Comparison of ENCODE assay signal across 10 cellular contexts in the genomic region with DNA sequence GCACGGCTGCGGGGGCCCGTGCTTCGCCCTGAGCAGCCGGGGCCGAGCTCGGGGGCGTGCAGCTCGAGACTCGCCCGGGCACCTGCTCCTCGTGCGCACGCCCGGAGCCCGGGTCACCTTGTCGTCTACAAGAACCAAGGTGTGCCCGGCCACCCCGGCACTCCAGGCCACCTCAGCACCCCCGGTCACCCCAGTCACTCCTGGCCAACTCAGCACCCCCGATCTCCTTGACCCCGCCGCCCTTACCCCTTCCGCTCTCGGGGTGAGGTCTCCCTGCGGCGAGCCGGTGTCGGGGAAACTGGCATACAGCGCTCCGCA. TPM values are rescaled to one million over a fixed set of nuclear protein-coding genes. Genes with fewer than 3 reads are reported as not detected.
DNase-seq lines count a peak whose midpoint lies in the region; ATAC-seq and TF ChIP-seq lines count a peak whose summit lies in the region.
"Had no signal": no experiment of that assay in that cellular context is flagged by ENCODE, and none has a peak within 500 bp of the region (broad histone marks: within the 10 kb centered on the region; RNA-seq: fewer than 3 reads in every experiment).

No MANE protein-coding gene starts in this region.

- H3K27me3 Mint-ChIP-seq in activated CD4-positive, alpha-beta T cell treated with anti-CD3 and anti-CD28 coated beads for 36 hours, result peaks cover 63% of the 10 kb centered on the region

- peaks cover 31 to 53% of the 10 kb centered on the region in 2 donors for H3K27me3 ChIP-seq in stomach smooth muscle (ENCODE audit: control insufficient read depth in 1 of 2, insufficient read depth in 2 of 2, low read length in 2 of 2)

- peak; percentile 10 for DNase-seq in activated CD4-positive, alpha-beta T cell treated with anti-CD3 and anti-CD28 coated beads for 36 hours
- DNase-seq in activated CD4-positive, alpha-beta T cell treated with anti-CD3 and anti-CD28 coated beads, Interleukin-2, amount 50 U/mL, for 48 hours, result no peak
- DNase-seq in astrocyte of the cerebellum (ENCODE audit: low read depth) (no peak), left colon (no peak), NCI-H2196 treated with DMSO at 0.1 percent for 48 hours (lab: John Stamatoyannopoulos, UW; ENCODE audit: unreplicated experiment) (no peak), NCI-H187 treated with DMSO at 0.1 percent for 48 hours (lab: John Stamatoyannopoulos, UW) (no peak)

- H3K9me3 ChIP-seq in iPS-18c (ENCODE audit: control insufficient read depth, insufficient read depth, low read length), result no peaks in the 10 kb centered on the region
- no peaks in the 10 kb centered on the region for H3K9me3 ChIP-seq in stomach smooth muscle (ENCODE audit: control insufficient read depth in 2 of 2, low read length in 2 of 2)

- intact Hi-C loops in activated CD4-positive, alpha-beta T cell treated with anti-CD3 and anti-CD28 coated beads for 36 hours (cut with DNase I, micrococcal nuclease), result no loop called here
- intact Hi-C loops in left colon (cut with DNase I, micrococcal nuclease), result loop anchor here (5.0 to 10.0 kb wide), 4 partner anchors 423 to 1261 kb away; no protein-coding TSS in a partner anchor

- no peaks in the 10 kb centered on the region for H3K36me3 ChIP-seq in stomach smooth muscle (ENCODE audit: control insufficient read depth in 2 of 2, insufficient read depth in 2 of 2, low read length in 2 of 2)

- H3K36me3 Mint-ChIP-seq in activated CD4-positive, alpha-beta T cell treated with anti-CD3 and anti-CD28 coated beads for 36 hours (ENCODE audit: low read depth), result no peaks in the 10 kb centered on the region

- H3K27ac ChIP-seq in stomach smooth muscle (ENCODE audit: low read length), result no peak overlapping the region

- H3K4me3 ChIP-seq in astrocyte of the cerebellum (ENCODE audit: low read depth, low read length) (peak overlapping the region; percentile 57), iPS-18c (ENCODE audit: insufficient read depth, low read depth, low read length) (peak overlapping the region; percentile 71), stomach smooth muscle (ENCODE audit: low read length in 2 of 2) (peak overlapping the region; percentile 42 to 75)

- no peak for ATAC-seq in activated CD4-positive, alpha-beta T cell treated with anti-CD3 and anti-CD28 coated beads for 36 hours
- ATAC-seq in left colon, result no peak

- CTCF ChIA-PET in activated CD4-positive, alpha-beta T cell treated with anti-CD3 and anti-CD28 coated beads for 36 hours (lab: Charles Lee), result interaction anchor here (1.0 kb wide), 1 partner anchor 55 kb away, joined by 3 read pairs; no protein-coding TSS in a partner anchor

- H3K4me3 Mint-ChIP-seq in activated CD4-positive, alpha-beta T cell treated with anti-CD3 and anti-CD28 coated beads for 36 hours, result no peak overlapping the region

- TF ChIP-seq CTCF in astrocyte of the cerebellum (IDR thresholded peaks at IDR 0.05; ENCODE audit: low read depth, low read length, missing control alignments), result no peak

- in situ Hi-C loops in astrocyte of the cerebellum (cut with HindIII; ENCODE audit: low sequenced_read_pairs), result no loop called here

- H3K4me1 Mint-ChIP-seq in activated CD4-positive, alpha-beta T cell treated with anti-CD3 and anti-CD28 coated beads for 36 hours, result peaks cover 17% of the 10 kb centered on the region

- H3K9me3 Mint-ChIP-seq in activated CD4-positive, alpha-beta T cell treated with anti-CD3 and anti-CD28 coated beads for 36 hours (ENCODE audit: low read depth), result no peaks in the 10 kb centered on the region

- peaks cover 29% of the 10 kb centered on the region for H3K4me1 ChIP-seq in stomach smooth muscle (ENCODE audit: control insufficient read depth, insufficient read depth, low read length)

- no peak overlapping the region for H3K27ac Mint-ChIP-seq in activated CD4-positive, alpha-beta T cell treated with anti-CD3 and anti-CD28 coated beads for 36 hours

- H3K9ac ChIP-seq in stomach smooth muscle (ENCODE audit: low read length in 2 of 2), result no peak overlapping the region

- POLR2A ChIA-PET in activated CD4-positive, alpha-beta T cell treated with anti-CD3 and anti-CD28 coated beads for 36 hours (lab: Charles Lee), result no interaction called here

RNA-seq across cellular contexts. Expression of a gene that starts 0.3 kb away (rescaled TPM):
- under 1 TPM; 0.12 to 0.23 TPM for total RNA-seq in activated CD4-positive, alpha-beta T cell treated with anti-CD3 and anti-CD28 coated beads for 36 hours
- 10 to 100 TPM; 30.9 to 38.0 TPM for total RNA-seq in left colon

RNA-seq across cellular contexts. Expression of a gene that starts 33.1 kb away (rescaled TPM):
- not detected for total RNA-seq in activated CD4-positive, alpha-beta T cell treated with anti-CD3 and anti-CD28 coated beads for 36 hours
- not detected for total RNA-seq in left colon
- total RNA-seq: glomerular endothelial cell had no signal

RNA-seq across cellular contexts. Expression of a gene that starts 48.5 kb away (rescaled TPM):
- not detected for total RNA-seq in activated CD4-positive, alpha-beta T cell treated with anti-CD3 and anti-CD28 coated beads for 36 hours
- not detected for total RNA-seq in left colon
- total RNA-seq: glomerular endothelial cell, LHCN-M2 had no signal

Comparison
In these comparisons a context has a peak if more than half of its experiments do, and no peak if none do; other contexts are left out.
1. RNA of a gene that starts 0.3 kb away (total RNA-seq): 30.9 to 38.0 TPM in left colon; 0.12 to 0.23 TPM in activated CD4-positive, alpha-beta T cell treated with anti-CD3 and anti-CD28 coated beads for 36 hours; every median in the first group is over 10 times any median in the second.
2. intact Hi-C loops: an anchor here in left colon (5.0 to 10.0 kb wide); none called in activated CD4-positive, alpha-beta T cell treated with anti-CD3 and anti-CD28 coated beads for 36 hours.
3. Peak in every context shown above with its lines, with median percentiles within 50 percentile points of each other: H3K4me3 ChIP-seq.